ENCODE assay signal across 8 cellular contexts in genomic region chr5:140564196-140565023, GRCh38.
DNase-seq lines count a peak whose midpoint lies in the region; ATAC-seq lines count a peak whose summit lies in the region.

APBB3 (minus strand) TSS chr5:140564598; CDS start chr5:140564245, 353 bp downstream.
SLC35A4 (plus strand) TSS chr5:140564828; CDS start chr5:140567170, 2,342 bp downstream.

- DNase-seq in D341Med (ENCODE audit: low spot score) (peak; percentile 93), HuH-7.5 (ENCODE audit: low spot score) (peak; percentile 90), OCI-M1 (lab: John Stamatoyannopoulos, UW) (peak; percentile 99), activated T-cell treated with anti-CD3 and anti-CD28 coated beads for 24 hours (ENCODE audit: low read depth) (peak; percentile 95), epidermal melanocyte (ENCODE audit: insufficient read length, low spot score) (peak; percentile 92), middle frontal gyrus (ENCODE audit: extremely low spot score, low spot score) (peak; percentile 98)
- DNase-seq in stimulated activated CD8-positive, alpha-beta memory T cell treated with anti-CD3 and anti-CD28 coated beads, Interleukin-2, amount 100 ng/mL, for 48 hours (ENCODE audit: low read depth in 2 of 2) = peak; percentile 86 to 93

- ATAC-seq in GM21515 (IDR thresholded peaks at IDR 0.05; ENCODE audit: unreplicated experiment) = peak; percentile 82

Comparison
In these comparisons a context has a peak if more than half of its experiments do, and no peak if none do; other contexts are left out.
1. Peak in every context shown above with its lines: DNase-seq and ATAC-seq.